In the genomic region with DNA sequence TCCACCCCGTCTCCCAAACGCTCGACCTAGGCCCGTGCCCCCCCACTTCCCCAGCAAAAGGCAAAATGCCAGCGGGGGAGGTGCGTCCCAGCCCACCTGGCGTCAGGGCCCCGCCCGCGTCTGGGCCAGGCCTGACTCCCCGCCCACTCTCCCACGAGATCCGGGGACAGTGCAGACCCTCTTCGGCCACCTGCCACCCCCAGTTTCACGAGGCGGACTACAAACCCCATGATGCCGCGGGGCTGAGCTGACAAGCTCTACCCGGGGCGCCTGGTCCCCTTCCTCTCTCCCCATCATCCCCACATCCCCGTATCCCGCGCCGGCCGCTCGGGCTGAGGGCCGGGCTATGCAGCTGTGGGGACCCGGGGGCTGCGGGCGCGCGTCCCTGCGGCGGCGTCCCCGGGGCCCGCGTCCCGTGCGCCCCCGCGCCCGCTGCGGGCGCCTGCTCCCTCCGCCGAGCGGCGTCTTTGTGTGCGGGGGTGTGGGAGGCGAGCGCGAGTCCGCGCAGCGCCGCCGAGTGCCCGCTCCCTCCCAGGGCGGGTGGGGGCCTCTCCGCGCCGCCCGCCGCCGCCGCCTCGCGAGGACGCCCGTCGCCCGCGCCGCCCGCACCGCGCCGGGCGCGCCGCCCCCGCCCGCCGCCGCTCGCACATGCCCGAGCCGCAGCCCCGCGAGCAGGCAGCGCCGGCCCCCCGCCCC, we compare ENCODE assay signal across 2 cellular contexts.
TF ChIP-seq lines count a peak whose summit lies in the region.

TSS of gene ANKRD13B (plus strand) at position 283 of the 696 bp plus-strand sequence. CDS start 490 bp downstream, outside the sequence.

TF ChIP-seq in HEK293T, 16 proteins besides CTCF, POLR2A, EP300 and RAD21:
- TF ChIP-seq NFRKB (IDR thresholded peaks at IDR 0.05) = no peak
- 0 out of 2 replicates have a peak, but pooled peaks have one; percentile 33 for TF ChIP-seq FOXM1 (IDR thresholded peaks at IDR 0.05; ENCODE audit: borderline replicate concordance)

TF ChIP-seq in GM12878, 131 proteins besides CTCF, POLR2A, EP300 and RAD21 (continues in another document):
- TF ChIP-seq ZNF207 (IDR thresholded peaks at IDR 0.05; ENCODE audit: borderline replicate concordance) (no peak), NFXL1 (IDR thresholded peaks at IDR 0.05; ENCODE audit: borderline replicate concordance) (no peak), PBX3 (IDR thresholded peaks at IDR 0.05; ENCODE audit: insufficient replicate concordance, low read depth, low read length) (no peak), NR2C1 (IDR thresholded peaks at IDR 0.05) (peak; percentile 68), IRF5 (IDR thresholded peaks at IDR 0.05; ENCODE audit: borderline replicate concordance) (no peak), ATF7 (IDR thresholded peaks at IDR 0.05; ENCODE audit: low read depth) (no peak), BHLHE40 (IDR thresholded peaks at IDR 0.05; ENCODE audit: borderline replicate concordance in 1 of 2, low read depth in 2 of 2, low read length in 1 of 2) (peak in 1 of 2 experiments; percentile 71; a peak in 2 of 4 replicates), RELB (IDR thresholded peaks at IDR 0.05; ENCODE audit: low read depth) (no peak), SMAD5 (IDR thresholded peaks at IDR 0.05; ENCODE audit: low read depth) (no peak), LARP7 (IDR thresholded peaks at IDR 0.05) (no peak), GATAD2B (conservative IDR thresholded peaks at IDR 0.05; ENCODE audit: low read depth) (peak; percentile 55), SREBF2 (IDR thresholded peaks at IDR 0.05; ENCODE audit: low read length) (no peak), EGR1 (IDR thresholded peaks at IDR 0.05; ENCODE audit: borderline replicate concordance in 1 of 2, low read depth in 2 of 2, low read length in 2 of 2) (peak in 1 of 2 experiments; percentile 81; a peak in 2 of 3 replicates), MYB (IDR thresholded peaks at IDR 0.05; ENCODE audit: borderline replicate concordance, low read depth, low read length) (no peak), TCF7 (IDR thresholded peaks at IDR 0.05; ENCODE audit: borderline replicate concordance) (no peak), CREB1 (IDR thresholded peaks at IDR 0.05; ENCODE audit: low read depth) (0 out of 2 replicates have a peak, but pooled peaks have one; percentile 47), RELA (IDR thresholded peaks at IDR 0.05; ENCODE audit: borderline replicate concordance, partially characterized antibody) (no peak), KAT2A (conservative IDR thresholded peaks at IDR 0.05; ENCODE audit: control insufficient read depth, low read depth, low read length) (no peak), IKZF1 (conservative IDR thresholded peaks at IDR 0.05) (peak; percentile 83), TBL1XR1 (IDR thresholded peaks at IDR 0.05; ENCODE audit: low read depth, low read length) (no peak), JUND (IDR thresholded peaks at IDR 0.05; ENCODE audit: low read depth, low read length) (no peak), CHD4 (IDR thresholded peaks at IDR 0.05) (no peak), FOS (IDR thresholded peaks at IDR 0.05; ENCODE audit: borderline replicate concordance, extremely low read depth, insufficient read length) (no peak), HDGF (IDR thresholded peaks at IDR 0.05) (no peak), CHD1 (IDR thresholded peaks at IDR 0.05; ENCODE audit: low read depth, low read length) (no peak), WRNIP1 (IDR thresholded peaks at IDR 0.05; ENCODE audit: borderline replicate concordance, low read depth, low read length) (no peak)
- TF ChIP-seq, protein P1, sequence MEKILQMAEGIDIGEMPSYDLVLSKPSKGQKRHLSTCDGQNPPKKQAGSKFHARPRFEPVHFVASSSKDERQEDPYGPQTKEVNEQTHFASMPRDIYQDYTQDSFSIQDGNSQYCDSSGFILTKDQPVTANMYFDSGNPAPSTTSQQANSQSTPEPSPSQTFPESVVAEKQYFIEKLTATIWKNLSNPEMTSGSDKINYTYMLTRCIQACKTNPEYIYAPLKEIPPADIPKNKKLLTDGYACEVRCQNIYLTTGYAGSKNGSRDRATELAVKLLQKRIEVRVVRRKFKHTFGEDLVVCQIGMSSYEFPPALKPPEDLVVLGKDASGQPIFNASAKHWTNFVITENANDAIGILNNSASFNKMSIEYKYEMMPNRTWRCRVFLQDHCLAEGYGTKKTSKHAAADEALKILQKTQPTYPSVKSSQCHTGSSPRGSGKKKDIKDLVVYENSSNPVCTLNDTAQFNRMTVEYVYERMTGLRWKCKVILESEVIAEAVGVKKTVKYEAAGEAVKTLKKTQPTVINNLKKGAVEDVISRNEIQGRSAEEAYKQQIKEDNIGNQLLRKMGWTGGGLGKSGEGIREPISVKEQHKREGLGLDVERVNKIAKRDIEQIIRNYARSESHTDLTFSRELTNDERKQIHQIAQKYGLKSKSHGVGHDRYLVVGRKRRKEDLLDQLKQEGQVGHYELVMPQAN (conservative IDR thresholded peaks at IDR 0.05) = peak; percentile 55
- TF ChIP-seq, protein P2, sequence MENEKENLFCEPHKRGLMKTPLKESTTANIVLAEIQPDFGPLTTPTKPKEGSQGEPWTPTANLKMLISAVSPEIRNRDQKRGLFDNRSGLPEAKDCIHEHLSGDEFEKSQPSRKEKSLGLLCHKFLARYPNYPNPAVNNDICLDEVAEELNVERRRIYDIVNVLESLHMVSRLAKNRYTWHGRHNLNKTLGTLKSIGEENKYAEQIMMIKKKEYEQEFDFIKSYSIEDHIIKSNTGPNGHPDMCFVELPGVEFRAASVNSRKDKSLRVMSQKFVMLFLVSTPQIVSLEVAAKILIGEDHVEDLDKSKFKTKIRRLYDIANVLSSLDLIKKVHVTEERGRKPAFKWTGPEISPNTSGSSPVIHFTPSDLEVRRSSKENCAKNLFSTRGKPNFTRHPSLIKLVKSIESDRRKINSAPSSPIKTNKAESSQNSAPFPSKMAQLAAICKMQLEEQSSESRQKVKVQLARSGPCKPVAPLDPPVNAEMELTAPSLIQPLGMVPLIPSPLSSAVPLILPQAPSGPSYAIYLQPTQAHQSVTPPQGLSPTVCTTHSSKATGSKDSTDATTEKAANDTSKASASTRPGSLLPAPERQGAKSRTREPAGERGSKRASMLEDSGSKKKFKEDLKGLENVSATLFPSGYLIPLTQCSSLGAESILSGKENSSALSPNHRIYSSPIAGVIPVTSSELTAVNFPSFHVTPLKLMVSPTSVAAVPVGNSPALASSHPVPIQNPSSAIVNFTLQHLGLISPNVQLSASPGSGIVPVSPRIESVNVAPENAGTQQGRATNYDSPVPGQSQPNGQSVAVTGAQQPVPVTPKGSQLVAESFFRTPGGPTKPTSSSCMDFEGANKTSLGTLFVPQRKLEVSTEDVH (IDR thresholded peaks at IDR 0.05; ENCODE audit: low read depth, partially characterized antibody) = no peak
- TF ChIP-seq, protein P3, sequence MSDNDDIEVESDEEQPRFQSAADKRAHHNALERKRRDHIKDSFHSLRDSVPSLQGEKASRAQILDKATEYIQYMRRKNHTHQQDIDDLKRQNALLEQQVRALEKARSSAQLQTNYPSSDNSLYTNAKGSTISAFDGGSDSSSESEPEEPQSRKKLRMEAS (IDR thresholded peaks at IDR 0.05; ENCODE audit: low read depth, low read length) = no peak
- TF ChIP-seq, protein P4, sequence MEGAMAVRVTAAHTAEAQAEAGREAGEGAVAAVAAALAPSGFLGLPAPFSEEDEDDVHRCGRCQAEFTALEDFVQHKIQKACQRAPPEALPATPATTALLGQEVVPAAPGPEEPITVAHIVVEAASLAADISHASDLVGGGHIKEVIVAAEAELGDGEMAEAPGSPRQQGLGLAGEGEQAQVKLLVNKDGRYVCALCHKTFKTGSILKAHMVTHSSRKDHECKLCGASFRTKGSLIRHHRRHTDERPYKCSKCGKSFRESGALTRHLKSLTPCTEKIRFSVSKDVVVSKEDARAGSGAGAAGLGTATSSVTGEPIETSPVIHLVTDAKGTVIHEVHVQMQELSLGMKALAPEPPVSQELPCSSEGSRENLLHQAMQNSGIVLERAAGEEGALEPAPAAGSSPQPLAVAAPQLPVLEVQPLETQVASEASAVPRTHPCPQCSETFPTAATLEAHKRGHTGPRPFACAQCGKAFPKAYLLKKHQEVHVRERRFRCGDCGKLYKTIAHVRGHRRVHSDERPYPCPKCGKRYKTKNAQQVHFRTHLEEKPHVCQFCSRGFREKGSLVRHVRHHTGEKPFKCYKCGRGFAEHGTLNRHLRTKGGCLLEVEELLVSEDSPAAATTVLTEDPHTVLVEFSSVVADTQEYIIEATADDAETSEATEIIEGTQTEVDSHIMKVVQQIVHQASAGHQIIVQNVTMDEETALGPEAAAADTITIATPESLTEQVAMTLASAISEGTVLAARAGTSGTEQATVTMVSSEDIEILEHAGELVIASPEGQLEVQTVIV (IDR thresholded peaks at IDR 0.05; ENCODE audit: borderline replicate concordance, partially characterized antibody) = no peak
- TF ChIP-seq, protein P5, sequence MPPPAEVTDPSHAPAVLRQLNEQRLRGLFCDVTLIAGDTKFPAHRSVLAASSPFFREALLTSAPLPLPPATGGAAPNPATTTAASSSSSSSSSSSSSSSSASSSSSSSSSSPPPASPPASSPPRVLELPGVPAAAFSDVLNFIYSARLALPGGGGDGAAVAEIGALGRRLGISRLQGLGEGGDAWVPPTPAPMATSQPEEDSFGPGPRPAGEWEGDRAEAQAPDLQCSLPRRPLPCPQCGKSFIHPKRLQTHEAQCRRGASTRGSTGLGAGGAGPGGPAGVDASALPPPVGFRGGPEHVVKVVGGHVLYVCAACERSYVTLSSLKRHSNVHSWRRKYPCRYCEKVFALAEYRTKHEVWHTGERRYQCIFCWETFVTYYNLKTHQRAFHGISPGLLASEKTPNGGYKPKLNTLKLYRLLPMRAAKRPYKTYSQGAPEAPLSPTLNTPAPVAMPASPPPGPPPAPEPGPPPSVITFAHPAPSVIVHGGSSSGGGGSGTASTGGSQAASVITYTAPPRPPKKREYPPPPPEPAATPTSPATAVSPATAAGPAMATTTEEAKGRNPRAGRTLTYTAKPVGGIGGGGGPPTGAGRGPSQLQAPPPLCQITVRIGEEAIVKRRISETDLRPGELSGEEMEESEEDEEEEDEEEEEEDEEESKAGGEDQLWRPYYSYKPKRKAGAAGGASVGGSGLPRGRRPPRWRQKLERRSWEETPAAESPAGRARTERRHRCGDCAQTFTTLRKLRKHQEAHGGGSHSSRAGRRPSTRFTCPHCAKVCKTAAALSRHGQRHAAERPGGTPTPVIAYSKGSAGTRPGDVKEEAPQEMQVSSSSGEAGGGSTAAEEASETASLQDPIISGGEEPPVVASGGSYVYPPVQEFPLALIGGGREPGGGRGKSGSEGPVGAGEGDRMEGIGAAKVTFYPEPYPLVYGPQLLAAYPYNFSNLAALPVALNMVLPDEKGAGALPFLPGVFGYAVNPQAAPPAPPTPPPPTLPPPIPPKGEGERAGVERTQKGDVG (CRISPR knock-in tag; IDR thresholded peaks at IDR 0.05) = no peak
- TF ChIP-seq, protein P6, sequence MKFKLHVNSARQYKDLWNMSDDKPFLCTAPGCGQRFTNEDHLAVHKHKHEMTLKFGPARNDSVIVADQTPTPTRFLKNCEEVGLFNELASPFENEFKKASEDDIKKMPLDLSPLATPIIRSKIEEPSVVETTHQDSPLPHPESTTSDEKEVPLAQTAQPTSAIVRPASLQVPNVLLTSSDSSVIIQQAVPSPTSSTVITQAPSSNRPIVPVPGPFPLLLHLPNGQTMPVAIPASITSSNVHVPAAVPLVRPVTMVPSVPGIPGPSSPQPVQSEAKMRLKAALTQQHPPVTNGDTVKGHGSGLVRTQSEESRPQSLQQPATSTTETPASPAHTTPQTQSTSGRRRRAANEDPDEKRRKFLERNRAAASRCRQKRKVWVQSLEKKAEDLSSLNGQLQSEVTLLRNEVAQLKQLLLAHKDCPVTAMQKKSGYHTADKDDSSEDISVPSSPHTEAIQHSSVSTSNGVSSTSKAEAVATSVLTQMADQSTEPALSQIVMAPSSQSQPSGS (IDR thresholded peaks at IDR 0.05; ENCODE audit: low read length) = no peak
